ENCODE assay signal across 13 cellular contexts in genomic region chr11:67278939-67279588, GRCh38. TPM values are rescaled to one million over a fixed set of nuclear protein-coding genes. Genes with fewer than 3 reads are reported as not detected.
DNase-seq lines count a peak whose midpoint lies in the region; ATAC-seq lines count a peak whose summit lies in the region.
"Had no signal": no experiment of that assay in that cellular context is flagged by ENCODE, and none has a peak within 500 bp of the region (broad histone marks: within the 10 kb centered on the region; RNA-seq: fewer than 3 reads in every experiment).

No MANE protein-coding gene starts in this region.

- H3K4me3 Mint-ChIP-seq in activated CD8-positive, alpha-beta memory T cell treated with anti-CD3 and anti-CD28 coated beads, Interleukin-2, amount 10 ng/mL, durations not matched to agents 7 days and 5 days: no peak overlapping the region
- H3K4me3 Mint-ChIP-seq in activated CD4-positive, alpha-beta memory T cell treated with anti-CD3 and anti-CD28 coated beads, Interleukin-2, amount 10 ng/mL, durations not matched to agents 7 days and 5 days: peak overlapping the region; percentile 17
- peak overlapping the region; percentile 67 to 73 for H3K4me3 Mint-ChIP-seq in stimulated activated naive CD8-positive, alpha-beta T cell treated with anti-CD3 and anti-CD28 coated beads, Interleukin-15, amount 100 ng/mL, for 72 hours

- CTCF ChIA-PET in activated CD8-positive, alpha-beta memory T cell treated with anti-CD3 and anti-CD28 coated beads, Interleukin-2, amount 10 ng/mL, durations not matched to agents 7 days and 5 days (lab: Charles Lee): interaction anchor here (1.7 to 5.7 kb wide), 3 partner anchors 9 to 38 kb away, joined by 4 to 59 read pairs (median 41); partner anchors contain the start of genes ANKRD13D and GRK2
- CTCF ChIA-PET in activated CD4-positive, alpha-beta memory T cell treated with anti-CD3 and anti-CD28 coated beads, Interleukin-2, amount 10 ng/mL, durations not matched to agents 7 days and 5 days (lab: Charles Lee): interaction anchor here (0.5 to 2.4 kb wide), 7 partner anchors 9 to 65 kb away, joined by 3 to 32 read pairs (median 6); partner anchors contain the start of gene ANKRD13D

- H3K27me3 Mint-ChIP-seq in activated CD8-positive, alpha-beta memory T cell treated with anti-CD3 and anti-CD28 coated beads, Interleukin-2, amount 10 ng/mL, durations not matched to agents 7 days and 5 days: no peaks in the 10 kb centered on the region
- H3K27me3 Mint-ChIP-seq in activated CD4-positive, alpha-beta memory T cell treated with anti-CD3 and anti-CD28 coated beads, Interleukin-2, amount 10 ng/mL, durations not matched to agents 7 days and 5 days: no peaks in the 10 kb centered on the region
- H3K27me3 Mint-ChIP-seq in stimulated activated naive CD8-positive, alpha-beta T cell treated with anti-CD3 and anti-CD28 coated beads, Interleukin-15, amount 100 ng/mL, for 72 hours: no peaks in the 10 kb centered on the region

- H3K27ac Mint-ChIP-seq in activated CD8-positive, alpha-beta memory T cell treated with anti-CD3 and anti-CD28 coated beads, Interleukin-2, amount 10 ng/mL, durations not matched to agents 7 days and 5 days: peak overlapping the region; percentile 86
- H3K27ac Mint-ChIP-seq in activated CD4-positive, alpha-beta memory T cell treated with anti-CD3 and anti-CD28 coated beads, Interleukin-2, amount 10 ng/mL, durations not matched to agents 7 days and 5 days: peak overlapping the region; percentile 93
- peak overlapping the region; percentile 94 to 96 for H3K27ac Mint-ChIP-seq in stimulated activated naive CD8-positive, alpha-beta T cell treated with anti-CD3 and anti-CD28 coated beads, Interleukin-15, amount 100 ng/mL, for 72 hours

- peaks cover 24% of the 10 kb centered on the region for H3K4me1 ChIP-seq in right cardiac atrium (ENCODE audit: control insufficient read depth, insufficient read depth, low read length)

- no peak overlapping the region for H3K27ac ChIP-seq in right cardiac atrium (ENCODE audit: low read length)

- DNase-seq in activated CD8-positive, alpha-beta memory T cell treated with anti-CD3 and anti-CD28 coated beads, Interleukin-2, amount 10 ng/mL, durations not matched to agents 7 days and 5 days: no peak
- DNase-seq in activated CD8-positive, alpha-beta memory T cell treated with anti-CD3 and anti-CD28 coated beads, Interleukin-2, amount 50 U/mL, for 4 hours: no peak
- no peak for DNase-seq in activated CD4-positive, alpha-beta memory T cell treated with anti-CD3 and anti-CD28 coated beads, Interleukin-2, amount 10 ng/mL, durations not matched to agents 7 days and 5 days
- peak in 2 of 3 donors; percentile 22 to 42 for DNase-seq in right cardiac atrium
- DNase-seq in stimulated activated naive CD8-positive, alpha-beta T cell treated with anti-CD3 and anti-CD28 coated beads, Interleukin-15, amount 100 ng/mL, for 72 hours: no peak
- no peak for DNase-seq in mucosa of gallbladder (ENCODE audit: low spot score)
- no peak for DNase-seq in NCI-H146 (lab: John Stamatoyannopoulos, UW)
- DNase-seq: activated CD4-positive, alpha-beta T cell treated with anti-CD3 and anti-CD28 coated beads for 1 hour; erythroblast; nucleus accumbens; stimulated activated CD4-positive, alpha-beta T cell treated with anti-CD3 and anti-CD28 coated beads, Interleukin-4, amount 100 ng/mL, for 24 hours; trophoblast cell had no signal

- H3K9me3 ChIP-seq in right cardiac atrium (ENCODE audit: control insufficient read depth, low read length): no peaks in the 10 kb centered on the region

- WGBS in right cardiac atrium: 88% methylated on average over 14 of the region's 14 CpGs

- ATAC-seq in activated CD8-positive, alpha-beta memory T cell treated with anti-CD3 and anti-CD28 coated beads, Interleukin-2, amount 10 ng/mL, durations not matched to agents 7 days and 5 days: no peak
- ATAC-seq in right cardiac atrium (no peak), GM21528 (IDR thresholded peaks at IDR 0.05; ENCODE audit: low FRiP score, unreplicated experiment) (no peak)
- no peak for ATAC-seq in stimulated activated naive CD8-positive, alpha-beta T cell treated with anti-CD3 and anti-CD28 coated beads, Interleukin-15, amount 100 ng/mL, for 72 hours

- peaks cover 49% of the 10 kb centered on the region for H3K36me3 Mint-ChIP-seq in activated CD8-positive, alpha-beta memory T cell treated with anti-CD3 and anti-CD28 coated beads, Interleukin-2, amount 10 ng/mL, durations not matched to agents 7 days and 5 days
- peaks cover 73% of the 10 kb centered on the region for H3K36me3 Mint-ChIP-seq in activated CD4-positive, alpha-beta memory T cell treated with anti-CD3 and anti-CD28 coated beads, Interleukin-2, amount 10 ng/mL, durations not matched to agents 7 days and 5 days (ENCODE audit: low read depth)

- POLR2A ChIA-PET in activated CD4-positive, alpha-beta memory T cell treated with anti-CD3 and anti-CD28 coated beads, Interleukin-2, amount 10 ng/mL, durations not matched to agents 7 days and 5 days (lab: Charles Lee): interaction anchor here (1.5 to 14.4 kb wide), 6 partner anchors 9 to 149 kb away, joined by 4 to 494 read pairs (median 18); partner anchors contain the start of genes ANKRD13D, GRK2, RPS6KB2 and SSH3

- H3K4me1 Mint-ChIP-seq in activated CD8-positive, alpha-beta memory T cell treated with anti-CD3 and anti-CD28 coated beads, Interleukin-2, amount 10 ng/mL, durations not matched to agents 7 days and 5 days: peaks cover 69% of the 10 kb centered on the region
- peaks cover 70% of the 10 kb centered on the region for H3K4me1 Mint-ChIP-seq in activated CD4-positive, alpha-beta memory T cell treated with anti-CD3 and anti-CD28 coated beads, Interleukin-2, amount 10 ng/mL, durations not matched to agents 7 days and 5 days
- peaks cover 94% of the 10 kb centered on the region for H3K4me1 Mint-ChIP-seq in stimulated activated naive CD8-positive, alpha-beta T cell treated with anti-CD3 and anti-CD28 coated beads, Interleukin-15, amount 100 ng/mL, for 72 hours

- H3K27me3 ChIP-seq in right cardiac atrium (ENCODE audit: control insufficient read depth, insufficient read depth): no peaks in the 10 kb centered on the region

- intact Hi-C loops in right cardiac atrium (cut with DNase I): no loop called here

- no peaks in the 10 kb centered on the region for H3K9me3 Mint-ChIP-seq in activated CD8-positive, alpha-beta memory T cell treated with anti-CD3 and anti-CD28 coated beads, Interleukin-2, amount 10 ng/mL, durations not matched to agents 7 days and 5 days (ENCODE audit: low read depth)
- no peaks in the 10 kb centered on the region for H3K9me3 Mint-ChIP-seq in activated CD4-positive, alpha-beta memory T cell treated with anti-CD3 and anti-CD28 coated beads, Interleukin-2, amount 10 ng/mL, durations not matched to agents 7 days and 5 days
- H3K9me3 Mint-ChIP-seq in stimulated activated naive CD8-positive, alpha-beta T cell treated with anti-CD3 and anti-CD28 coated beads, Interleukin-15, amount 100 ng/mL, for 72 hours: no peaks in the 10 kb centered on the region

- H3K4me3 ChIP-seq in right cardiac atrium (ENCODE audit: low read length): no peak overlapping the region

RNA-seq across cellular contexts. Expression of gene ANKRD13D, which starts 10.0 kb away (rescaled TPM):
- total RNA-seq in activated CD8-positive, alpha-beta memory T cell treated with anti-CD3 and anti-CD28 coated beads, Interleukin-2, amount 10 ng/mL, durations not matched to agents 7 days and 5 days: 100 to 1,000 TPM; 148 to 172 TPM
- 100 to 1,000 TPM; 157 to 163 TPM for total RNA-seq in activated CD4-positive, alpha-beta memory T cell treated with anti-CD3 and anti-CD28 coated beads, Interleukin-2, amount 10 ng/mL, durations not matched to agents 7 days and 5 days
- total RNA-seq in right cardiac atrium (10 to 100 TPM; 20.0 to 25.3 (median 22.8) TPM), mucosa of gallbladder (80.5 TPM)
- polyA plus RNA-seq in right cardiac atrium: 18.0 TPM

RNA-seq across cellular contexts. Expression of gene GRK2, which starts 12.8 kb away (rescaled TPM):
- 100 to 1,000 TPM; 366 to 402 TPM for total RNA-seq in activated CD8-positive, alpha-beta memory T cell treated with anti-CD3 and anti-CD28 coated beads, Interleukin-2, amount 10 ng/mL, durations not matched to agents 7 days and 5 days
- 100 to 1,000 TPM; 333 to 338 TPM for total RNA-seq in activated CD4-positive, alpha-beta memory T cell treated with anti-CD3 and anti-CD28 coated beads, Interleukin-2, amount 10 ng/mL, durations not matched to agents 7 days and 5 days
- total RNA-seq in right cardiac atrium: 10 to 100 TPM; 50.4 to 56.5 (median 52.5) TPM
- 56.6 TPM for polyA plus RNA-seq in right cardiac atrium
- total RNA-seq in mucosa of gallbladder: 86.1 TPM

RNA-seq across cellular contexts. Expression of gene SSH3, which starts 24.3 kb away (rescaled TPM):
- total RNA-seq in activated CD8-positive, alpha-beta memory T cell treated with anti-CD3 and anti-CD28 coated beads, Interleukin-2, amount 10 ng/mL, durations not matched to agents 7 days and 5 days: 10 to 100 TPM; 10.7 to 26.4 TPM
- total RNA-seq in activated CD4-positive, alpha-beta memory T cell treated with anti-CD3 and anti-CD28 coated beads, Interleukin-2, amount 10 ng/mL, durations not matched to agents 7 days and 5 days: 10 to 100 TPM; 15.4 to 19.0 TPM
- 10 to 100 TPM; 23.9 to 25.9 (median 25.1) TPM for total RNA-seq in right cardiac atrium
- 14.9 TPM for polyA plus RNA-seq in right cardiac atrium
- total RNA-seq in mucosa of gallbladder: 107 TPM

Comparison
In these comparisons a context has a peak if more than half of its experiments do, and no peak if none do; other contexts are left out.
1. DNase-seq: peak in right cardiac atrium (2 of 3); none in activated CD8-positive, alpha-beta memory T cell treated with anti-CD3 and anti-CD28 coated beads, Interleukin-2, amount 10 ng/mL, durations not matched to agents 7 days and 5 days (single experiment), activated CD8-positive, alpha-beta memory T cell treated with anti-CD3 and anti-CD28 coated beads, Interleukin-2, amount 50 U/mL, for 4 hours (single experiment), activated CD4-positive, alpha-beta memory T cell treated with anti-CD3 and anti-CD28 coated beads, Interleukin-2, amount 10 ng/mL, durations not matched to agents 7 days and 5 days (single experiment), stimulated activated naive CD8-positive, alpha-beta T cell treated with anti-CD3 and anti-CD28 coated beads, Interleukin-15, amount 100 ng/mL, for 72 hours (0 of 2), mucosa of gallbladder (single experiment) and NCI-H146 (single experiment).
2. Peak in every context shown above with its lines, with median percentiles within 50 percentile points of each other: H3K27ac Mint-ChIP-seq.